8 cellular contexts compared by ENCODE assay signal in the genomic region with DNA sequence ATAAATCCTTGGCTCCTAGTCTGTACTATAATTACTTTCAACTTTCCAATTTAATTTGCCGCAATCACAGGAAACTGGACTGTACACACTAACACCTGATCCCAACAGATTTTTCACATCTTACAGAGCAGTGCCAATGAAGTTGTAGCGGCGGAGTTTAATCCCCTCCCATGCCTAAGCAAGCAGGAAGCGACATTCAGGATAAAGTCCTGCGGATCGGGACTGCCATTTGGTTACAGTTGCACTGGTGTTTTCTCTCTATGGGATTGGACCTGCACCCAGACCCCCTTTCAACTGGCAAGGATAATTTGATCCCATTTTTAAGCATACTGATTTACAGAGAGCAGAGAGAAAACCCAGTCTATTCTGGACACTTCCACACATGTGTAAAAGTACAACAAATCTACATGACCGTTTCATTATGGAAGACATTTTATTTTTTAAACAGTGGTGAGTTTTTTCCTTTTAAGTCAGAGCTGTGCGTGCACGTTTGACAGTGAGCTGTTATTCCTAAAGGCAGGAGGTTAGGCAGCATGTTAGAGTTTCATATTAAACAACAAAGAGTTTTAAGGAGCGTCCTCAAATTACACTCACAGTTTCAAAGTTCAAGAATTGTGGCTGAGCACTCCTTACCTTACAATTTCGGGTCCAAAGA.
DNase-seq lines count a peak whose midpoint lies in the region; ATAC-seq and TF ChIP-seq lines count a peak whose summit lies in the region.

No MANE protein-coding gene starts in this region.

- no peaks in the 10 kb centered on the region for H3K23me2 ChIP-seq in H9 (ENCODE audit: insufficient read length, low read depth, low read length, poor library complexity, severe bottlenecking)

- no peak overlapping the region for H4K91ac ChIP-seq in H9 (ENCODE audit: insufficient read length, low read depth, low read length)

- H3K14ac ChIP-seq in H9 (ENCODE audit: insufficient read depth, low read length), result no peak overlapping the region

- H4K5ac ChIP-seq in H9 (ENCODE audit: insufficient read length, low read depth, low read length), result no peak overlapping the region

- H3K9me3 Mint-ChIP-seq in H9, result peaks cover under 1 to 3% of the 10 kb centered on the region in 2 experiments; a peak in 2 of 5 replicates

- TF ChIP-seq POLR2A in esophagus squamous epithelium (IDR thresholded peaks at IDR 0.05), result no peak
- TF ChIP-seq POLR2A in ovary (IDR thresholded peaks at IDR 0.05), result no peak

- H4K8ac ChIP-seq in H9 (replicated peaks; ENCODE audit: insufficient read length, low read depth, low read length), result no peak overlapping the region

- no peak overlapping the region for H3K23ac ChIP-seq in H9 (ENCODE audit: insufficient read length, low read depth, low read length)

- TF ChIP-seq CTCF in OCI-LY3 (IDR thresholded peaks at IDR 0.05; ENCODE audit: low read depth, low read length) (no peak), esophagus squamous epithelium (IDR thresholded peaks at IDR 0.05) (no peak), ovary (IDR thresholded peaks at IDR 0.05) (no peak), H9 (conservative IDR thresholded peaks at IDR 0.05) (no peak)

- DNase-seq in COLO668 (lab: John Stamatoyannopoulos, UW; ENCODE audit: unreplicated experiment) (peak; percentile 57), esophagus squamous epithelium (lab: John Stamatoyannopoulos, UW) (no peak), ovary (no peak), DMS53 (lab: John Stamatoyannopoulos, UW) (no peak), H9 (no peak)

- 17% methylated on average over 11 of the region's 11 CpGs for WGBS in esophagus squamous epithelium, 2 donors
- 3 to 6% (median 3%) methylated on average over 11 of the region's 11 CpGs for WGBS in ovary, 3 donors
- WGBS in H9 (ENCODE audit: extremely low coverage, insufficient read length, low lambda C conversion rate), result no CpG with 5 or more reads among the region's 11 CpGs

- no peak overlapping the region for H3K4me3 Mint-ChIP-seq in H9

- no peak overlapping the region for H3K18ac ChIP-seq in H9 (ENCODE audit: insufficient read length, low read depth, low read length)

- H3K4me3 ChIP-seq in OCI-LY3 (ENCODE audit: low read length) (peak overlapping the region; percentile 26), esophagus squamous epithelium (peak overlapping the region; percentile 23 to 62 (median 41)), ovary (peak overlapping the region; percentile 32)

- no peak overlapping the region for H2BK12ac ChIP-seq in H9 (ENCODE audit: insufficient read length, low read depth, low read length)

- H4K20me1 ChIP-seq in OCI-LY3 (ENCODE audit: insufficient read depth, low read length) (no peaks in the 10 kb centered on the region), H9 (ENCODE audit: control insufficient read depth, insufficient read depth, insufficient read length) (no peaks in the 10 kb centered on the region)

- H2BK20ac ChIP-seq in H9 (ENCODE audit: low read depth, low read length, poor library complexity, severe bottlenecking), result no peak overlapping the region

- no peak for TF ChIP-seq EP300 in ovary (IDR thresholded peaks at IDR 0.05)

- intact Hi-C loops in esophagus squamous epithelium (cut with DNase I), result no loop called here
- intact Hi-C loops in ovary (cut with DNase I), result no loop called here

- no peak overlapping the region for H2AK5ac ChIP-seq in H9 (ENCODE audit: insufficient read length, low read length)

- no peak overlapping the region for H3K4ac ChIP-seq in H9 (ENCODE audit: low read depth, low read length)

- peaks cover 31% of the 10 kb centered on the region for H3K4me1 ChIP-seq in OCI-LY3 (ENCODE audit: low read length)
- peaks cover 0 to 33% (median 13%) of the 10 kb centered on the region in 3 donors for H3K4me1 ChIP-seq in esophagus squamous epithelium
- no peaks in the 10 kb centered on the region for H3K4me1 ChIP-seq in ovary (ENCODE audit: insufficient read depth)
- no peaks in the 10 kb centered on the region for H3K4me1 ChIP-seq in H9 (ENCODE audit: insufficient read depth, low read length)

- no peak overlapping the region for H3K27ac ChIP-seq in OCI-LY3 (ENCODE audit: low read length)
- H3K27ac ChIP-seq in esophagus squamous epithelium, result peak overlapping the region in 3 of 4 donors; percentile 8 to 46 (median 40)
- no peak overlapping the region for H3K27ac ChIP-seq in ovary
- no peak overlapping the region for H3K27ac ChIP-seq in H9 (ENCODE audit: insufficient read length, low read depth, low read length)

- H2AFZ ChIP-seq in OCI-LY3 (ENCODE audit: low read depth, low read length) (0 out of 2 replicates have a peak overlapping the region, but pooled peaks have one; percentile 44), H9 (ENCODE audit: low read length) (no peak overlapping the region)

- H2BK5ac ChIP-seq in H9 (ENCODE audit: insufficient read length, low read length), result no peak overlapping the region

- H3K9ac ChIP-seq in OCI-LY3 (ENCODE audit: low read length) (no peak overlapping the region), H9 (ENCODE audit: extremely low read depth, insufficient read length, low read length) (no peak overlapping the region)

- H3T11ph ChIP-seq in H9 (ENCODE audit: low read length), result no peak overlapping the region

- H3K27me3 Mint-ChIP-seq in H9 (ENCODE audit: low read depth), result no peaks in the 10 kb centered on the region; the same call in 1 of the 2 replicates

- H3K36me3 ChIP-seq in OCI-LY3 (replicated peaks; ENCODE audit: low read depth, low read length) (no peaks in the 10 kb centered on the region), esophagus squamous epithelium (no peaks in the 10 kb centered on the region), ovary (no peaks in the 10 kb centered on the region)

- H3K9me3 ChIP-seq in OCI-LY3 (ENCODE audit: insufficient read depth, low read length) (no peaks in the 10 kb centered on the region), esophagus squamous epithelium (no peaks in the 10 kb centered on the region), ovary (no peaks in the 10 kb centered on the region), H9 (ENCODE audit: control insufficient read depth, low read depth, low read length) (no peaks in the 10 kb centered on the region)

- peaks cover 13% of the 10 kb centered on the region; the same call in 1 of the 2 replicates for H3K27me3 ChIP-seq in OCI-LY3 (ENCODE audit: low read depth, low read length)
- H3K27me3 ChIP-seq in esophagus squamous epithelium, result no peaks in the 10 kb centered on the region
- H3K27me3 ChIP-seq in ovary, result no peaks in the 10 kb centered on the region
- no peaks in the 10 kb centered on the region for H3K27me3 ChIP-seq in H9 (ENCODE audit: insufficient read depth, low read length)

- H3K79me1 ChIP-seq in H9 (ENCODE audit: insufficient read depth, low read depth, low read length, poor library complexity, severe bottlenecking), result no peaks in the 10 kb centered on the region

- H3K36me3 Mint-ChIP-seq in H9 (ENCODE audit: insufficient read depth in 1 of 3, low read depth in 3 of 3), result peaks cover 0 to 4% (median 1%) of the 10 kb centered on the region in 3 experiments; a peak in 5 of 7 replicates

- H3K27ac Mint-ChIP-seq in H9, result no peak overlapping the region

- H3K56ac ChIP-seq in H9 (ENCODE audit: insufficient read length, low read depth, low read length), result no peak overlapping the region

- H3K4me2 ChIP-seq in OCI-LY3 (ENCODE audit: low read length) (peak overlapping the region; percentile 74), H9 (ENCODE audit: insufficient read depth, insufficient read length, low read length) (no peak overlapping the region)

- H2BK120ac ChIP-seq in H9 (ENCODE audit: low read depth, low read length, poor library complexity, severe bottlenecking), result no peak overlapping the region

- ATAC-seq in GM21367 (IDR thresholded peaks at IDR 0.05; ENCODE audit: unreplicated experiment), result no peak
- ATAC-seq in HG02678 (IDR thresholded peaks at IDR 0.05; ENCODE audit: unreplicated experiment), result no peak

- H3K4me1 Mint-ChIP-seq in H9, result peaks cover 17 to 22% of the 10 kb centered on the region in 2 experiments

- no peak overlapping the region for H2BK15ac ChIP-seq in H9 (ENCODE audit: low read depth, low read length)

- H3K79me2 ChIP-seq in OCI-LY3 (ENCODE audit: low read length) (no peaks in the 10 kb centered on the region), H9 (ENCODE audit: insufficient read depth, low read length) (no peaks in the 10 kb centered on the region)

Comparison
In these comparisons a context has a peak if more than half of its experiments do, and no peak if none do; other contexts are left out.
1. H3K27ac ChIP-seq: peak in esophagus squamous epithelium (3 of 4); none in OCI-LY3 (single experiment), ovary (0 of 2) and H9 (single experiment).
2. Peak in every context shown above with its lines, with median percentiles within 50 percentile points of each other: H3K4me3 ChIP-seq.